20 cellular contexts compared by ENCODE assay signal in the genomic region with DNA sequence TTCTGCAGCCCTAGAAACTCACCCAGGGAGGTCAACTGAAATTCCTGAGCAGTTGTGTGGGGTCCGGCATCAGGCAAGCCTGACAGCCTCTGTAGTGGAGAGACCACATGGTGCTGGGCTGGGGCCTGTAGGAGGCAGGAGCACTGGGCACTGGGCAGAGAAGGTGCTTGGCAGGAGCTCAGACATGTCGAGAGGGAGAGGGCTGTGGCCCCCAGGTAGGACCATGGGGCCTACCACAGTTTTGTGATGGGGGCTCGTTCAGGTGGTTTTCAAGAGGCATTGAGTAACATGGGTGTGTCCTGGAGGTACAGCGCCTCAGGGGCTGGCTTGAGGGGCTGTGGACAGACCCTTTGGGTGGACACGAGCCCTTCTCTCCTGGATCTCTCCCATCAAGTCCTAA. TPM values are rescaled to one million over a fixed set of nuclear protein-coding genes. Genes with fewer than 3 reads are reported as not detected.
DNase-seq lines count a peak whose midpoint lies in the region; ATAC-seq, FAIRE-seq and TF ChIP-seq lines count a peak whose summit lies in the region.
"Had no signal": no experiment of that assay in that cellular context is flagged by ENCODE, and none has a peak within 500 bp of the region (broad histone marks: within the 10 kb centered on the region; RNA-seq: fewer than 3 reads in every experiment).

No MANE protein-coding gene starts in this region.

- no peaks in the 10 kb centered on the region for H3K79me2 ChIP-seq in neural progenitor cell (ENCODE audit: low read depth)

- no peak overlapping the region for H3K4me3 Mint-ChIP-seq in neural progenitor cell
- H3K4me3 Mint-ChIP-seq: CD4-positive, alpha-beta T cell; H9; IgD-negative memory B cell had no signal

- no peak overlapping the region for H3K9ac ChIP-seq in neural progenitor cell

- peaks cover 18% of the 10 kb centered on the region for H3K4me1 ChIP-seq in neural progenitor cell

- peaks cover 37% of the 10 kb centered on the region for H3K4me1 Mint-ChIP-seq in neural progenitor cell
- H3K4me1 Mint-ChIP-seq: IgD-negative memory B cell had no signal

- H3K4me2 ChIP-seq in neural progenitor cell = no peak overlapping the region
- H3K4me2 ChIP-seq: A549 had no signal

- H4K20me1 ChIP-seq in neural progenitor cell (ENCODE audit: low read depth) = no peaks in the 10 kb centered on the region

- peak; percentile 30 for ATAC-seq in Right ventricle myocardium inferior
- no peak for ATAC-seq in Right ventricle myocardium superior (ENCODE audit: poor library complexity)
- ATAC-seq: A549 had no signal

- no peak for TF ChIP-seq CTCF in neural progenitor cell (IDR thresholded peaks at IDR 0.05)

- H3K27ac Mint-ChIP-seq in neural progenitor cell = peak overlapping the region; percentile 82
- H3K27ac Mint-ChIP-seq: CD4-positive, alpha-beta T cell; IgD-negative memory B cell had no signal

- no peak overlapping the region for H3K27ac ChIP-seq in neural progenitor cell
- H3K27ac ChIP-seq: 22Rv1, A549, C4-2B, HL-60 had no signal

- no peaks in the 10 kb centered on the region for H3F3A ChIP-seq in neural progenitor cell (ENCODE audit: low read depth)

- intact Hi-C loops in Right ventricle myocardium inferior (cut with DNase I) = no loop called here
- intact Hi-C loops in Right ventricle myocardium superior (cut with DNase I) = no loop called here

- DNase-seq in Right ventricle myocardium inferior (ENCODE audit: missing footprints) (no peak), Right ventricle myocardium superior (no peak), islet precursor cell (peak; percentile 38), neural progenitor cell (ENCODE audit: low spot score) (no peak), NAMALWA (ENCODE audit: low spot score) (no peak), HuH-7 (ENCODE audit: low spot score) (no peak), GM12892 (ENCODE audit: insufficient read length) (no peak)
- DNase-seq: AML-193; CD4-positive, alpha-beta T cell; DMS153; DMS79; GF-D8; H9 had no signal

- FAIRE-seq in GM12892 (lab: Jason Lieb, UNC) = no peak
- FAIRE-seq: A549, GM19239, H1 had no signal

- H3K36me3 ChIP-seq in neural progenitor cell = no peaks in the 10 kb centered on the region

- TF ChIP-seq POLR2A in GM12892 (IDR thresholded peaks at IDR 0.05; ENCODE audit: low read depth, low read length) = no peak

- no peaks in the 10 kb centered on the region for H3K27me3 ChIP-seq in neural progenitor cell

- H3K36me3 Mint-ChIP-seq in neural progenitor cell = peaks cover 42% of the 10 kb centered on the region

- peaks cover 14% of the 10 kb centered on the region for H3K9me3 Mint-ChIP-seq in neural progenitor cell
- H3K9me3 Mint-ChIP-seq: CD4-positive, alpha-beta T cell had no signal

- H2AFZ ChIP-seq in neural progenitor cell (replicated peaks) = no peak overlapping the region

- H3K9me3 ChIP-seq in neural progenitor cell (ENCODE audit: low read depth) = no peaks in the 10 kb centered on the region
- H3K9me3 ChIP-seq: A549 had no signal

- no peak overlapping the region for H3K4me3 ChIP-seq in neural progenitor cell
- H3K4me3 ChIP-seq: A549 had no signal

- H3K27me3 Mint-ChIP-seq in neural progenitor cell (ENCODE audit: insufficient read depth, low read depth) = peaks cover 4% of the 10 kb centered on the region
- H3K27me3 Mint-ChIP-seq: CD4-positive, alpha-beta T cell had no signal

RNA-seq across cellular contexts. Expression of a gene that starts 15.9 kb away (rescaled TPM):
- total RNA-seq in Right ventricle myocardium inferior (5.6 TPM), Right ventricle myocardium superior (5.4 TPM), neural progenitor cell (ENCODE audit: low replicate concordance) (0.99 and 3.3 TPM in 2 replicates)
- 0.87 TPM for polyA plus RNA-seq in GM12892 (2012; ENCODE audit: missing spikeins)
